ENCODE assay signal across 8 cellular contexts in the genomic region with DNA sequence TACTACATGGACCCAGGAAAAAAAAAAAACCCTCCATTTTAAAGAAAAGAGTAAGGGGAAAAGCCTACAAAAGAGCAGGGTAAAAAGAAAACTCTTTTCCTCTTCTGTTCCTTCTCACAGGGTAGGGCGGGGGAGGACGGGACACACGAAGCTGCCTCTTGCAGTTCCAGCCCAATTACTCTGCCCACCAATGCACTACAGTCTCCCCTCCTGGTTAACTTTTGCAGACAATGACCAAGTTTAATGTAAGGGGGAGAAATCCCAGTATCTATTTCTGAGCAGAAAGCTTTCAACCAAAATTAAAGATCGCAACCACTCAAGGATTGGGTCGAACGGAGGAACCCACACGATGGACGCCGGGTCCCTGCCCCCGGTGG. TPM values are rescaled to one million over a fixed set of nuclear protein-coding genes. Genes with fewer than 3 reads are reported as not detected.
DNase-seq lines count a peak whose midpoint lies in the region; ATAC-seq and TF ChIP-seq lines count a peak whose summit lies in the region.

No MANE protein-coding gene starts in this region.

- no peak for ATAC-seq in T-cell (replicated peaks in 1 of 4)
- ATAC-seq in HG02678 (IDR thresholded peaks at IDR 0.05; ENCODE audit: unreplicated experiment), result no peak
- ATAC-seq in GM18907 (IDR thresholded peaks at IDR 0.05; ENCODE audit: unreplicated experiment), result no peak
- no peak for ATAC-seq in HG02970 (IDR thresholded peaks at IDR 0.05; ENCODE audit: low FRiP score, unreplicated experiment)

- peaks cover 10 to 12% of the 10 kb centered on the region in 2 donors for H3K27me3 Mint-ChIP-seq in T-cell

- peaks cover 5% of the 10 kb centered on the region for H3K27me3 ChIP-seq in rectal smooth muscle tissue (ENCODE audit: control insufficient read depth, insufficient read depth, low read length)

- H3K36me3 Mint-ChIP-seq in T-cell, result no peaks in the 10 kb centered on the region

- peak overlapping the region; percentile 83 for H3K9ac ChIP-seq in rectal smooth muscle tissue (ENCODE audit: low read length)

- peak overlapping the region; percentile 85 to 92 (median 88) for H3K4me3 Mint-ChIP-seq in T-cell

- peaks cover 19% of the 10 kb centered on the region for H3K4me1 ChIP-seq in rectal smooth muscle tissue (ENCODE audit: control insufficient read depth, insufficient read depth, low read length)

- H3K4me3 ChIP-seq in fibroblast of pulmonary artery (replicated peaks; ENCODE audit: low read depth, low read length) (peak overlapping the region; percentile 81), rectal smooth muscle tissue (ENCODE audit: low read length) (peak overlapping the region; percentile 84)

- peak overlapping the region; percentile 73 for H3K27ac ChIP-seq in rectal smooth muscle tissue (ENCODE audit: low read depth, low read length)

- H3K27ac Mint-ChIP-seq in T-cell, result peak overlapping the region; percentile 91 to 92

- no peak for TF ChIP-seq CTCF in fibroblast of pulmonary artery (IDR thresholded peaks at IDR 0.05; ENCODE audit: low read length, missing control alignments)

- DNase-seq in stimulated activated CD4-positive, alpha-beta T cell treated with anti-CD3 and anti-CD28 coated beads, Interleukin-15, amount 100 ng/mL, for 24 hours, result peak; percentile 31
- DNase-seq in stimulated activated CD4-positive, alpha-beta T cell treated with anti-CD3 and anti-CD28 coated beads, Interleukin-2, amount 100 ng/mL, for 48 hours, result no peak
- no peak for DNase-seq in T-cell
- DNase-seq in fibroblast of pulmonary artery (ENCODE audit: low read depth), result peak; percentile 39

- CTCF ChIA-PET in T-cell (lab: Charles Lee), result interaction anchor here in 1 of 2 donors (1.3 kb wide), 1 partner anchor 40 kb away, joined by 3 read pairs; no protein-coding TSS in a partner anchor

- no peaks in the 10 kb centered on the region for H3K36me3 ChIP-seq in rectal smooth muscle tissue (ENCODE audit: control insufficient read depth, insufficient read depth, low read length)

- no peaks in the 10 kb centered on the region for H3K9me3 Mint-ChIP-seq in T-cell

- peaks cover 33 to 49% (median 48%) of the 10 kb centered on the region in 3 donors for H3K4me1 Mint-ChIP-seq in T-cell

- POLR2A ChIA-PET in T-cell (lab: Charles Lee), result no interaction called here

RNA-seq across cellular contexts. Expression of gene BRD3, which starts 1.3 kb away (rescaled TPM):
- 10 to 100 TPM; 33.7 to 63.7 (median 58.2) TPM for total RNA-seq in T-cell

RNA-seq across cellular contexts. Expression of gene BRD3OS, which starts 41.3 kb away (rescaled TPM):
- 10 to 100 TPM in 4 of 5 donors, 1 to 10 TPM in 1; 8.4 to 18.0 (median 16.5) TPM for total RNA-seq in T-cell

Comparison
In these comparisons a context has a peak if more than half of its experiments do, and no peak if none do; other contexts are left out.
1. DNase-seq: peak in stimulated activated CD4-positive, alpha-beta T cell treated with anti-CD3 and anti-CD28 coated beads, Interleukin-15, amount 100 ng/mL, for 24 hours (single experiment) and fibroblast of pulmonary artery (single experiment); none in stimulated activated CD4-positive, alpha-beta T cell treated with anti-CD3 and anti-CD28 coated beads, Interleukin-2, amount 100 ng/mL, for 48 hours (0 of 2) and T-cell (0 of 34).